In the genomic region with DNA sequence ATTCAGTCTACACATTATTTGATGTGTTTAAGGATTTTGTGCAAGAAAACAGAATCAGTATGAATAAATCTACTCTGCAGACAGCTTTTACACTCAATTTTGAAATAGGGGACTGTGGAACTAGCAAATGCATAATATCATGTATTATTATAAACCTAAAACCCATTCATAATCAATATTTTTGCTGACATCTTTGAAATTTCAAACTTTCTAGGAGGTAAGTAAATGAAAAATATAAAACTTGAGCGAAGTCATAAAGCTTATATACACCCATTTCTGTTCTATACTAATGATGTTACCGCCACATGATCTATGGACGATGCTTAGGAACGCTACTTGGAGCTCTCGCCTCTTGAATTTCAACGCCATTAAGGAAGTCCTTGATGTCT, we compare ENCODE assay signal across 21 cellular contexts. TPM values are rescaled to one million over a fixed set of nuclear protein-coding genes. Genes with fewer than 3 reads are reported as not detected.
DNase-seq lines count a peak whose midpoint lies in the region; ATAC-seq and TF ChIP-seq lines count a peak whose summit lies in the region.
"Had no signal": no experiment of that assay in that cellular context is flagged by ENCODE, and none has a peak within 500 bp of the region (broad histone marks: within the 10 kb centered on the region; RNA-seq: fewer than 3 reads in every experiment).

No MANE protein-coding gene starts in this region.

- peak overlapping the region; percentile 43 for H2AFZ ChIP-seq in osteoblast (ENCODE audit: low read length)

- H4K20me1 ChIP-seq in osteoblast (ENCODE audit: insufficient read depth, low read length) = no peaks in the 10 kb centered on the region

- peaks cover 31 to 33% of the 10 kb centered on the region in 2 donors for H3K4me1 Mint-ChIP-seq in natural killer cell
- peaks cover 6 to 15% of the 10 kb centered on the region in 2 donors for H3K4me1 Mint-ChIP-seq in natural killer cell treated with Interleukin-12 subunit alpha and Interleukin-12 subunit beta and Interleukin-15 and Interleukin-18, amount 100 ng/mL, for 72 hours (ENCODE audit: low read depth in 2 of 2)
- no peaks in the 10 kb centered on the region for H3K4me1 Mint-ChIP-seq in stimulated activated memory B cell treated with anti-CD40 and anti-IgM and Interleukin-4, amounts not matched to agents 10 μg/mL and 1 μg/mL and 100 μg/mL, for 72 hours

- H3K79me2 ChIP-seq in osteoblast (ENCODE audit: insufficient read depth, low read length) = peaks cover 2% of the 10 kb centered on the region

- no peaks in the 10 kb centered on the region for H3K9me3 Mint-ChIP-seq in natural killer cell
- no peaks in the 10 kb centered on the region for H3K9me3 Mint-ChIP-seq in natural killer cell treated with Interleukin-12 subunit alpha and Interleukin-12 subunit beta and Interleukin-15 and Interleukin-18, amount 100 ng/mL, for 72 hours
- H3K9me3 Mint-ChIP-seq in stimulated activated memory B cell treated with anti-CD40 and anti-IgM and Interleukin-4, amounts not matched to agents 10 μg/mL and 1 μg/mL and 100 μg/mL, for 72 hours = peaks cover 5% of the 10 kb centered on the region

- H3K27me3 ChIP-seq in colonic mucosa (no peaks in the 10 kb centered on the region), osteoblast (ENCODE audit: insufficient read depth, low read length) (no peaks in the 10 kb centered on the region)
- H3K27me3 ChIP-seq: Peyer's patch had no signal

- H3K27ac Mint-ChIP-seq in natural killer cell = peak overlapping the region in 1 of 2 donors; percentile 50
- H3K27ac Mint-ChIP-seq in natural killer cell treated with Interleukin-12 subunit alpha and Interleukin-12 subunit beta and Interleukin-15 and Interleukin-18, amount 100 ng/mL, for 72 hours = no peak overlapping the region
- no peak overlapping the region for H3K27ac Mint-ChIP-seq in stimulated activated memory B cell treated with anti-CD40 and anti-IgM and Interleukin-4, amounts not matched to agents 10 μg/mL and 1 μg/mL and 100 μg/mL, for 72 hours

- DNase-seq in natural killer cell (no peak), colonic mucosa (no peak), osteoblast (ENCODE audit: insufficient read length, low spot score, missing footprints) (no peak)
- DNase-seq in natural killer cell treated with Interleukin-12 subunit alpha and Interleukin-12 subunit beta and Interleukin-15 and Interleukin-18, amount 100 ng/mL, for 72 hours (ENCODE audit: low spot score) = no peak
- no peak for DNase-seq in activated CD8-positive, alpha-beta memory T cell treated with anti-CD3 and anti-CD28 coated beads for 24 hours
- DNase-seq: 8988T, Calu3, DMS79 treated with DMSO at 0.1 percent for 48 hours, KG1, NCI-H1092, NCI-H1417 treated with DMSO at 0.1 percent for 48 hours, NCI-H1694 treated with DMSO at 0.1 percent for 48 hours, NCI-H2081, NCI-H2227 treated with DMSO at 0.1 percent for 48 hours, NCI-H526 treated with DMSO at 0.1 percent for 48 hours, Peyer's patch, SHP77 treated with DMSO at 0.1 percent for 48 hours had no signal

- ATAC-seq in natural killer cell = no peak
- ATAC-seq in natural killer cell treated with Interleukin-12 subunit alpha and Interleukin-12 subunit beta and Interleukin-15 and Interleukin-18, amount 100 ng/mL, for 72 hours = no peak
- no peak for ATAC-seq in GM19035 (IDR thresholded peaks at IDR 0.05; ENCODE audit: unreplicated experiment)
- ATAC-seq in stimulated activated memory B cell treated with anti-CD40 and anti-IgM and Interleukin-4, amounts not matched to agents 10 μg/mL and 1 μg/mL and 100 μg/mL, for 72 hours = no peak
- ATAC-seq in HG03097 (IDR thresholded peaks at IDR 0.05; ENCODE audit: low FRiP score, unreplicated experiment) = no peak

- H3K27me3 Mint-ChIP-seq in natural killer cell (ENCODE audit: low read depth in 2 of 2) = no peaks in the 10 kb centered on the region
- no peaks in the 10 kb centered on the region for H3K27me3 Mint-ChIP-seq in natural killer cell treated with Interleukin-12 subunit alpha and Interleukin-12 subunit beta and Interleukin-15 and Interleukin-18, amount 100 ng/mL, for 72 hours
- no peaks in the 10 kb centered on the region for H3K27me3 Mint-ChIP-seq in stimulated activated memory B cell treated with anti-CD40 and anti-IgM and Interleukin-4, amounts not matched to agents 10 μg/mL and 1 μg/mL and 100 μg/mL, for 72 hours

- no peak for TF ChIP-seq CTCF in natural killer cell (IDR thresholded peaks at IDR 0.05)
- TF ChIP-seq CTCF in colonic mucosa (IDR thresholded peaks at IDR 0.05) = no peak
- TF ChIP-seq CTCF in osteoblast (IDR thresholded peaks at IDR 0.05; ENCODE audit: extremely low read depth, low read depth, low read length) = no peak

- no peaks in the 10 kb centered on the region for H3K36me3 Mint-ChIP-seq in natural killer cell
- no peaks in the 10 kb centered on the region for H3K36me3 Mint-ChIP-seq in natural killer cell treated with Interleukin-12 subunit alpha and Interleukin-12 subunit beta and Interleukin-15 and Interleukin-18, amount 100 ng/mL, for 72 hours
- H3K36me3 Mint-ChIP-seq in stimulated activated memory B cell treated with anti-CD40 and anti-IgM and Interleukin-4, amounts not matched to agents 10 μg/mL and 1 μg/mL and 100 μg/mL, for 72 hours = no peaks in the 10 kb centered on the region

- H3K27ac ChIP-seq in colonic mucosa = peak overlapping the region; percentile 49
- peak overlapping the region; percentile 11 for H3K27ac ChIP-seq in osteoblast (ENCODE audit: low read depth, low read length)
- H3K27ac ChIP-seq: Peyer's patch had no signal

- peak overlapping the region; percentile 64 for H3K4me2 ChIP-seq in osteoblast (ENCODE audit: insufficient read depth, low read length)

- H3K9me3 ChIP-seq in colonic mucosa (no peaks in the 10 kb centered on the region), osteoblast (ENCODE audit: low read depth, low read length) (no peaks in the 10 kb centered on the region)
- H3K9me3 ChIP-seq: Peyer's patch had no signal

- H3K4me3 Mint-ChIP-seq in natural killer cell = peak overlapping the region; percentile 54
- no peak overlapping the region for H3K4me3 Mint-ChIP-seq in natural killer cell treated with Interleukin-12 subunit alpha and Interleukin-12 subunit beta and Interleukin-15 and Interleukin-18, amount 100 ng/mL, for 72 hours
- H3K4me3 Mint-ChIP-seq in stimulated activated memory B cell treated with anti-CD40 and anti-IgM and Interleukin-4, amounts not matched to agents 10 μg/mL and 1 μg/mL and 100 μg/mL, for 72 hours = no peak overlapping the region

- H3K4me3 ChIP-seq in colonic mucosa (no peak overlapping the region), osteoblast (ENCODE audit: insufficient read depth, low read length) (peak overlapping the region; percentile 30)
- H3K4me3 ChIP-seq: Peyer's patch had no signal

- peaks cover 7% of the 10 kb centered on the region for H3K4me1 ChIP-seq in colonic mucosa
- peaks cover 24% of the 10 kb centered on the region for H3K4me1 ChIP-seq in osteoblast (ENCODE audit: insufficient read depth, low read length)
- H3K4me1 ChIP-seq: Peyer's patch had no signal

- H3K9ac ChIP-seq in colonic mucosa (ENCODE audit: low read depth in 2 of 2, low read length in 2 of 2) = no peak overlapping the region

- no peaks in the 10 kb centered on the region for H3K36me3 ChIP-seq in colonic mucosa
- H3K36me3 ChIP-seq in osteoblast (ENCODE audit: insufficient read depth, low read length) = no peaks in the 10 kb centered on the region
- H3K36me3 ChIP-seq: Peyer's patch had no signal

- intact Hi-C loops in natural killer cell (cut with micrococcal nuclease) (no loop called here), colonic mucosa (cut with DNase I) (no loop called here)

RNA-seq across cellular contexts. Expression of gene ADGRA3, which starts 38.1 kb away (rescaled TPM):
- total RNA-seq in natural killer cell (10 to 100 TPM in 1 of 3 donors, 1 to 10 TPM in 2; 5.5 to 15.8 (median 8.2) TPM), colonic mucosa (10 to 100 TPM; 34.8 to 47.2 TPM), osteoblast (25.3 and 26.2 TPM in 2 replicates)
- total RNA-seq in natural killer cell treated with Interleukin-12 subunit alpha and Interleukin-12 subunit beta and Interleukin-15 and Interleukin-18, amount 100 ng/mL, for 72 hours = 1 to 10 TPM; 5.3 to 8.2 TPM
- total RNA-seq: OCI-LY7 had no signal
